In genomic region chr12:64469455-64470142, GRCh38 we compare ENCODE assay signal across 26 cellular contexts. TPM values are rescaled to one million over a fixed set of nuclear protein-coding genes. Genes with fewer than 3 reads are reported as not detected.
DNase-seq lines count a peak whose midpoint lies in the region; ATAC-seq and TF ChIP-seq lines count a peak whose summit lies in the region.
"Had no signal": no experiment of that assay in that cellular context is flagged by ENCODE, and none has a peak within 500 bp of the region (broad histone marks: within the 10 kb centered on the region; RNA-seq: fewer than 3 reads in every experiment).

No MANE protein-coding gene starts in this region.

- H3K4me1 ChIP-seq in right atrium auricular region: peaks cover 0 to 19% of the 10 kb centered on the region in 2 donors
- peaks cover 4% of the 10 kb centered on the region for H3K4me1 ChIP-seq in mesodermal cell (ENCODE audit: control insufficient read depth, insufficient read depth, low read length, poor library complexity, severe bottlenecking)
- H3K4me1 ChIP-seq: sigmoid colon had no signal

- no peaks in the 10 kb centered on the region for H3K27me3 Mint-ChIP-seq in endothelial cell (ENCODE audit: unreplicated experiment)

- H3K27me3 ChIP-seq in right atrium auricular region: no peaks in the 10 kb centered on the region
- H3K27me3 ChIP-seq: sigmoid colon had no signal

- DNase-seq in Right ventricle myocardium superior: no peak
- DNase-seq in right atrium auricular region (ENCODE audit: low spot score): no peak
- DNase-seq in endothelial cell (ENCODE audit: low spot score): no peak
- DNase-seq in midbrain (lab: John Stamatoyannopoulos, UW): no peak
- no peak for DNase-seq in NCI-H2081 (lab: John Stamatoyannopoulos, UW)
- DNase-seq in NCI-H128 (lab: John Stamatoyannopoulos, UW; ENCODE audit: unreplicated experiment): no peak
- DNase-seq in SKM-1 (lab: John Stamatoyannopoulos, UW; ENCODE audit: unreplicated experiment): no peak
- DNase-seq: activated CD4-positive, alpha-beta T cell treated with anti-CD3 and anti-CD28 coated beads for 1 hour; aorta; cerebellar nuclear complex; COR-L47; DMS79; foreskin fibroblast; GF-D8; KBM-7; left colon; MM.1S; NCI-H1436; PC-9; SHP77 treated with DMSO at 0.1 percent for 48 hours; sigmoid colon; T-helper 1 cell had no signal

- H3K4me1 Mint-ChIP-seq in endothelial cell (ENCODE audit: unreplicated experiment): no peaks in the 10 kb centered on the region
- H3K4me1 Mint-ChIP-seq: mesothelial cell of epicardium, neural crest cell had no signal

- H3K4me3 ChIP-seq in right atrium auricular region (no peak overlapping the region), mesodermal cell (ENCODE audit: extremely low read depth, insufficient read depth, low read length, poor library complexity, severe bottlenecking) (no peak overlapping the region)
- H3K4me3 ChIP-seq: PC-9, sigmoid colon had no signal

- H3K4me3 Mint-ChIP-seq in endothelial cell (ENCODE audit: unreplicated experiment): peak overlapping the region; percentile 2
- H3K4me3 Mint-ChIP-seq: mesothelial cell of epicardium, neural crest cell had no signal

- 92 to 100% methylated on average over 2 of the region's 2 CpGs for WGBS in mesodermal cell (ENCODE audit: insufficient coverage in 2 of 2), 2 experiments

- H3K36me3 Mint-ChIP-seq in endothelial cell (ENCODE audit: low read depth, unreplicated experiment): peaks cover 39% of the 10 kb centered on the region

- H3K36me3 ChIP-seq in right atrium auricular region (peaks cover 52% of the 10 kb centered on the region), mesodermal cell (ENCODE audit: control insufficient read depth, insufficient read depth, low read length) (peaks cover 86% of the 10 kb centered on the region)

- H3K27ac ChIP-seq in right atrium auricular region (peak overlapping the region in 1 of 2 donors; percentile 11), mesodermal cell (ENCODE audit: low read depth, low read length, severe bottlenecking) (peak overlapping the region; percentile 13)
- H3K27ac ChIP-seq: PC-9, sigmoid colon had no signal

- intact Hi-C loops in Right ventricle myocardium superior (cut with DNase I): no loop called here

- no peak overlapping the region for H3K27ac Mint-ChIP-seq in endothelial cell (ENCODE audit: unreplicated experiment)
- H3K27ac Mint-ChIP-seq: mesothelial cell of epicardium had no signal

- H3K9me3 ChIP-seq in right atrium auricular region (no peaks in the 10 kb centered on the region), mesodermal cell (ENCODE audit: control insufficient read depth, low read length) (no peaks in the 10 kb centered on the region)
- H3K9me3 ChIP-seq: sigmoid colon had no signal

- H3K9me3 Mint-ChIP-seq in endothelial cell (ENCODE audit: unreplicated experiment): no peaks in the 10 kb centered on the region
- H3K9me3 Mint-ChIP-seq: activated naive CD4-positive, alpha-beta T cell treated with anti-CD3 and anti-CD28 coated beads, Interleukin-2, amount 50 U/mL, for 72 hours; mesothelial cell of epicardium; neural crest cell had no signal

- TF ChIP-seq CTCF in right atrium auricular region (IDR thresholded peaks at IDR 0.05) (no peak), endothelial cell (IDR thresholded peaks at IDR 0.05; ENCODE audit: unreplicated experiment) (no peak)

- ATAC-seq in Right ventricle myocardium superior (ENCODE audit: poor library complexity): peak; percentile 81
- ATAC-seq: activated naive CD4-positive, alpha-beta T cell treated with anti-CD3 and anti-CD28 coated beads, Interleukin-2, amount 50 U/mL, for 72 hours; left colon had no signal

RNA-seq across cellular contexts. Expression of gene TBK1, which starts 17.7 kb away (rescaled TPM):
- total RNA-seq in Right ventricle myocardium superior: 11.6 TPM
- total RNA-seq in right atrium auricular region: 10 to 100 TPM; 11.3 to 12.2 TPM
- total RNA-seq in endothelial cell (ENCODE audit: unreplicated experiment): 20.6 TPM
- 19.9 TPM for polyA plus RNA-seq in mesodermal cell (2013, experiment 1 of 2)
- 24.9 TPM for polyA plus RNA-seq in mesodermal cell (2013, experiment 2 of 2)
